ENCODE assay signal across 25 cellular contexts in genomic region chr3:53003320-53003719, GRCh38.
"Had no signal": no experiment of that assay in that cellular context is flagged by ENCODE, and none has a peak within 500 bp of the region (broad histone marks: within the 10 kb centered on the region; RNA-seq: fewer than 3 reads in every experiment).

No MANE protein-coding gene starts in this region.

- H3K4me1 Mint-ChIP-seq: endodermal cell had no signal

- ATAC-seq: effector memory CD8-positive, alpha-beta T cell; esophagus mucosa; foreskin keratinocyte; gastrocnemius medialis; gastroesophageal sphincter; heart left ventricle; heart right ventricle had no signal

- H3K4me3 Mint-ChIP-seq: dendritic cell treated with granulocyte-macrophage colony-stimulating factor and Interleukin-4, amounts not matched to agents 40 ng/mL and 50 ng/mL, for 4 days; effector memory CD8-positive, alpha-beta T cell; endodermal cell had no signal

- DNase-seq: colonic mucosa; cortex of kidney; dermis blood vessel endothelial cell; dorsolateral prefrontal cortex; effector CD4-positive, alpha-beta T cell; effector CD8-positive, alpha-beta T cell; effector memory CD4-positive, alpha-beta T cell; effector memory CD8-positive, alpha-beta T cell; endodermal cell; erythroblast; esophagus squamous epithelium; foreskin fibroblast; foreskin keratinocyte; foreskin melanocyte; gastrocnemius medialis; glutamatergic neuron; head of caudate nucleus; heart left ventricle; heart right ventricle had no signal

- H3K27ac Mint-ChIP-seq: dendritic cell treated with granulocyte-macrophage colony-stimulating factor and Interleukin-4, amounts not matched to agents 40 ng/mL and 50 ng/mL, for 4 days; endodermal cell had no signal

- H3K4me3 ChIP-seq: colonic mucosa, coronary artery, dorsolateral prefrontal cortex, esophagus muscularis mucosa, esophagus squamous epithelium, gastrocnemius medialis, gastroesophageal sphincter, heart left ventricle, heart right ventricle had no signal

- H3K27me3 ChIP-seq: colonic mucosa, dorsolateral prefrontal cortex, esophagus muscularis mucosa, esophagus squamous epithelium, foreskin keratinocyte, gastrocnemius medialis, gastroesophageal sphincter, heart left ventricle, heart right ventricle had no signal

- H3K27me3 Mint-ChIP-seq: dendritic cell treated with granulocyte-macrophage colony-stimulating factor and Interleukin-4, amounts not matched to agents 40 ng/mL and 50 ng/mL, for 4 days; effector memory CD8-positive, alpha-beta T cell had no signal

- H3K27ac ChIP-seq: colonic mucosa, coronary artery, dorsolateral prefrontal cortex, epithelial cell of prostate, esophagus muscularis mucosa, esophagus squamous epithelium, foreskin keratinocyte, gastrocnemius medialis, gastroesophageal sphincter, heart left ventricle, heart right ventricle had no signal

- H3K36me3 ChIP-seq: colonic mucosa, esophagus muscularis mucosa, esophagus squamous epithelium, gastrocnemius medialis, gastroesophageal sphincter, heart left ventricle, heart right ventricle had no signal

- H3K9me3 Mint-ChIP-seq: dendritic cell treated with granulocyte-macrophage colony-stimulating factor and Interleukin-4, amounts not matched to agents 40 ng/mL and 50 ng/mL, for 4 days; effector memory CD8-positive, alpha-beta T cell; endodermal cell had no signal

- H3K9me3 ChIP-seq: colonic mucosa, esophagus muscularis mucosa, esophagus squamous epithelium, gastrocnemius medialis, gastroesophageal sphincter, heart left ventricle, heart right ventricle had no signal

- H3K4me1 ChIP-seq: colonic mucosa, esophagus muscularis mucosa, esophagus squamous epithelium, foreskin keratinocyte, gastrocnemius medialis, gastroesophageal sphincter had no signal
